1 cellular context compared by ENCODE assay signal in the genomic region with DNA sequence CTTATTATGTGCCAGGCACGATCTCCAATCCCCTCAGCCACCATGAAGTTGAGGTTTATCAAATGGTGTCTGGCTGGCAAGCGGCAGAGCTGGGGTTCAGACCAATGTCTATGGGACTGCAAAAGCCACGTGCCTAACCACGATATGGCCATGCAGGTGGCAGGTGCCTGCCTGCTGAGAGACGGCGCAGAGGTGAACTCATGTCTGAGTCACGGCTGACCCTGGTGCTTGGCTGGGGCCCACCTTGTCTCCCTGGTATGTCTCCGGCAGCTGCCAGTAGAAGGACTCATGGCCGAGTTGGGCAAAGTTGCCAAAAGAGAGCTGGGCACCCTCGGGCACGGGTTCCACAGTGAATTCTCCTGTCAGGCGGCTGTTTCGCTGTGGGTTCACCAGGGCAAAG.
TF ChIP-seq lines count a peak whose summit lies in the region.

No MANE protein-coding gene starts in this region.

TF ChIP-seq in H1, 55 proteins besides CTCF, POLR2A, EP300 and RAD21:
- TF ChIP-seq YY1 (IDR thresholded peaks at IDR 0.05; ENCODE audit: low read depth, low read length) (no peak), GTF2F1 (IDR thresholded peaks at IDR 0.05; ENCODE audit: borderline replicate concordance, low read depth, low read length) (no peak), TAF7 (optimal IDR thresholded peaks at IDR 0.05; ENCODE audit: borderline replicate concordance, low read depth, low read length) (no peak), GABPA (IDR thresholded peaks at IDR 0.05; ENCODE audit: borderline replicate concordance, insufficient read depth, low read length) (no peak), KDM4A (IDR thresholded peaks at IDR 0.05; ENCODE audit: low read depth, low read length, severe bottlenecking) (no peak), HDAC2 (IDR thresholded peaks at IDR 0.05; ENCODE audit: borderline replicate concordance in 1 of 2, low read depth in 2 of 2, low read length in 2 of 2) (no peak), TEAD4 (IDR thresholded peaks at IDR 0.05; ENCODE audit: low read depth, low read length) (no peak), TBP (IDR thresholded peaks at IDR 0.05; ENCODE audit: low read depth, low read length) (no peak), CBX8 (IDR thresholded peaks at IDR 0.05; ENCODE audit: borderline replicate concordance, low read depth, low read length) (no peak), EGR1 (IDR thresholded peaks at IDR 0.05; ENCODE audit: borderline replicate concordance, low read depth, low read length) (no peak), MAFK (IDR thresholded peaks at IDR 0.05; ENCODE audit: low read depth, low read length) (no peak), TCF12 (IDR thresholded peaks at IDR 0.05; ENCODE audit: low read depth, low read length) (no peak), TAF1 (IDR thresholded peaks at IDR 0.05; ENCODE audit: low read depth, low read length) (no peak)
